Comparison of ENCODE assay signal across 14 cellular contexts in genomic region chr2:194819367-194819766, GRCh38.
DNase-seq lines count a peak whose midpoint lies in the region; ATAC-seq, FAIRE-seq and TF ChIP-seq lines count a peak whose summit lies in the region.
"Had no signal": no experiment of that assay in that cellular context is flagged by ENCODE, and none has a peak within 500 bp of the region (broad histone marks: within the 10 kb centered on the region; RNA-seq: fewer than 3 reads in every experiment).

No MANE protein-coding gene starts in this region.

- FAIRE-seq in kidney (lab: Jason Lieb, UNC), result no peak
- FAIRE-seq: astrocyte had no signal

- H3K79me2 ChIP-seq in neural progenitor cell (ENCODE audit: low read depth), result no peaks in the 10 kb centered on the region

- H3K36me3 ChIP-seq in neural progenitor cell (no peaks in the 10 kb centered on the region), kidney (ENCODE audit: control insufficient read depth in 1 of 2, insufficient read depth in 2 of 2, low read length in 2 of 2) (no peaks in the 10 kb centered on the region)
- H3K36me3 ChIP-seq: Peyer's patch had no signal

- no peaks in the 10 kb centered on the region for H3K27me3 ChIP-seq in neural progenitor cell
- H3K27me3 ChIP-seq: Peyer's patch had no signal

- no peaks in the 10 kb centered on the region for H3K4me1 Mint-ChIP-seq in neural progenitor cell

- H3K9ac ChIP-seq in neural progenitor cell (no peak overlapping the region), kidney (ENCODE audit: low read length in 2 of 2) (no peak overlapping the region)
- H3K9ac ChIP-seq: GM23248 had no signal

- H3K4me3 Mint-ChIP-seq in neural progenitor cell, result no peak overlapping the region
- H3K4me3 Mint-ChIP-seq: naive thymus-derived CD4-positive, alpha-beta T cell had no signal

- no peak overlapping the region for H3K27ac ChIP-seq in VCaP
- H3K27ac ChIP-seq in neural progenitor cell, result no peak overlapping the region
- H3K27ac ChIP-seq in kidney (ENCODE audit: low read depth in 2 of 2, low read length in 2 of 2), result no peak overlapping the region
- H3K27ac ChIP-seq: GM23248, Peyer's patch had no signal

- no peaks in the 10 kb centered on the region for H4K20me1 ChIP-seq in neural progenitor cell (ENCODE audit: low read depth)

- TF ChIP-seq CTCF in VCaP (conservative IDR thresholded peaks at IDR 0.05) (peak; percentile 57), neural progenitor cell (IDR thresholded peaks at IDR 0.05) (peak; percentile 58), kidney (IDR thresholded peaks at IDR 0.05; ENCODE audit: borderline replicate concordance, extremely low read depth, insufficient read depth) (no peak)

- no peak for ATAC-seq in HG03354 (IDR thresholded peaks at IDR 0.05; ENCODE audit: poor library complexity, severe bottlenecking, unreplicated experiment)
- ATAC-seq: esophagus mucosa; naive thymus-derived CD4-positive, alpha-beta T cell had no signal

- H3K27ac Mint-ChIP-seq in neural progenitor cell, result no peak overlapping the region
- H3K27ac Mint-ChIP-seq: naive thymus-derived CD4-positive, alpha-beta T cell had no signal

- no peaks in the 10 kb centered on the region for H3K36me3 Mint-ChIP-seq in neural progenitor cell
- H3K36me3 Mint-ChIP-seq: naive thymus-derived CD4-positive, alpha-beta T cell had no signal

- H3K4me3 ChIP-seq in neural progenitor cell, result no peak overlapping the region
- no peak overlapping the region for H3K4me3 ChIP-seq in kidney (ENCODE audit: low read length in 2 of 2)
- H3K4me3 ChIP-seq: GM23248, Peyer's patch, smooth muscle cell had no signal

- H3K4me2 ChIP-seq in neural progenitor cell, result no peak overlapping the region
- H3K4me2 ChIP-seq: smooth muscle cell had no signal

- DNase-seq in NCI-H2227 treated with DMSO at 0.1 percent for 48 hours (lab: John Stamatoyannopoulos, UW) (peak; percentile 24), NCI-H2227 (lab: John Stamatoyannopoulos, UW; ENCODE audit: unreplicated experiment) (no peak), NCI-H146 treated with DMSO at 0.1 percent for 48 hours (lab: John Stamatoyannopoulos, UW; ENCODE audit: unreplicated experiment) (peak; percentile 2), neural progenitor cell (ENCODE audit: low spot score) (peak; percentile 18), kidney (no peak)
- no peak for DNase-seq in stimulated activated CD4-positive, alpha-beta T cell treated with anti-CD3 and anti-CD28 coated beads, Interleukin-4, amount 100 ng/mL, for 24 hours
- DNase-seq: GM23248; naive thymus-derived CD4-positive, alpha-beta T cell; Peyer's patch had no signal

- no peaks in the 10 kb centered on the region for H3K9me3 Mint-ChIP-seq in neural progenitor cell
- H3K9me3 Mint-ChIP-seq: naive thymus-derived CD4-positive, alpha-beta T cell had no signal

- H3F3A ChIP-seq in neural progenitor cell (ENCODE audit: low read depth), result no peaks in the 10 kb centered on the region

- H3K9me3 ChIP-seq in neural progenitor cell (ENCODE audit: low read depth) (no peaks in the 10 kb centered on the region), kidney (ENCODE audit: control insufficient read depth in 1 of 2, low read length in 2 of 2) (no peaks in the 10 kb centered on the region)
- H3K9me3 ChIP-seq: Peyer's patch had no signal

- no peak overlapping the region for H2AFZ ChIP-seq in neural progenitor cell (replicated peaks)
- H2AFZ ChIP-seq: GM23248 had no signal

- no peaks in the 10 kb centered on the region for H3K4me1 ChIP-seq in neural progenitor cell
- H3K4me1 ChIP-seq in kidney (ENCODE audit: control insufficient read depth in 1 of 2, insufficient read depth in 1 of 2, low read depth in 1 of 2, low read length in 2 of 2), result no peaks in the 10 kb centered on the region
- H3K4me1 ChIP-seq: Peyer's patch had no signal

- intact Hi-C loops in kidney (cut with DNase I), result no loop called here

- H3K27me3 Mint-ChIP-seq in neural progenitor cell (ENCODE audit: insufficient read depth, low read depth), result no peaks in the 10 kb centered on the region

Comparison
In these comparisons a context has a peak if more than half of its experiments do, and no peak if none do; other contexts are left out.
1. DNase-seq: peak in NCI-H2227 treated with DMSO at 0.1 percent for 48 hours (single experiment), NCI-H146 treated with DMSO at 0.1 percent for 48 hours (single experiment) and neural progenitor cell (single experiment); none in NCI-H2227 (single experiment), kidney (single experiment) and stimulated activated CD4-positive, alpha-beta T cell treated with anti-CD3 and anti-CD28 coated beads, Interleukin-4, amount 100 ng/mL, for 24 hours (single experiment).